In genomic region chr22:46803031-46803880, GRCh38 we compare ENCODE assay signal across 8 cellular contexts. TPM values are rescaled to one million over a fixed set of nuclear protein-coding genes. Genes with fewer than 3 reads are reported as not detected.
DNase-seq lines count a peak whose midpoint lies in the region; ATAC-seq and TF ChIP-seq lines count a peak whose summit lies in the region.

No MANE protein-coding gene starts in this region.

- H3K27ac Mint-ChIP-seq in CD14-positive monocyte: peak overlapping the region in 4 of 7 donors; percentile 23 to 67 (median 54)
- peak overlapping the region; percentile 40 for H3K27ac Mint-ChIP-seq in activated naive CD8-positive, alpha-beta T cell treated with anti-CD3 and anti-CD28 coated beads for 36 hours

- peaks cover 20% of the 10 kb centered on the region for H3K4me1 ChIP-seq in hepatocyte (ENCODE audit: insufficient read depth)

- H3K27me3 ChIP-seq in hepatocyte: no peaks in the 10 kb centered on the region

- no peaks in the 10 kb centered on the region for H3K9me3 ChIP-seq in hepatocyte (ENCODE audit: low read depth)

- H3K4me2 ChIP-seq in hepatocyte: peak overlapping the region; percentile 65

- peaks cover 0 to 4% (median 0%) of the 10 kb centered on the region in 7 donors for H3K9me3 Mint-ChIP-seq in CD14-positive monocyte
- no peaks in the 10 kb centered on the region for H3K9me3 Mint-ChIP-seq in activated naive CD8-positive, alpha-beta T cell treated with anti-CD3 and anti-CD28 coated beads for 36 hours

- no peak overlapping the region for H3K27ac ChIP-seq in hepatocyte

- peak; percentile 65 for DNase-seq in CD14-positive monocyte (ENCODE audit: low spot score)
- DNase-seq in T-helper 1 cell: peak; percentile 54 to 69 (median 66)
- peak; percentile 70 for DNase-seq in activated naive CD8-positive, alpha-beta T cell treated with anti-CD3 and anti-CD28 coated beads for 36 hours
- DNase-seq in hepatocyte (ENCODE audit: low spot score): peak; percentile 78
- DNase-seq in stimulated activated CD4-positive, alpha-beta T cell treated with anti-CD3 and anti-CD28 coated beads, Interleukin-2, amount 100 ng/mL, for 24 hours: peak; percentile 74 to 75
- DNase-seq in KG1 (lab: John Stamatoyannopoulos, UW): no peak

- H2AFZ ChIP-seq in hepatocyte: no peak overlapping the region

- peaks cover 36% of the 10 kb centered on the region for H3K79me2 ChIP-seq in hepatocyte

- ATAC-seq in HG02798 (IDR thresholded peaks at IDR 0.05; ENCODE audit: poor library complexity, unreplicated experiment): peak; percentile 66
- no peak for ATAC-seq in HG02763 (IDR thresholded peaks at IDR 0.05; ENCODE audit: unreplicated experiment)

- peak; percentile 99 for TF ChIP-seq CTCF in CD14-positive monocyte (IDR thresholded peaks at IDR 0.05)
- peak; percentile 91 for TF ChIP-seq CTCF in hepatocyte (IDR thresholded peaks at IDR 0.05; ENCODE audit: poor library complexity)

- H3K4me3 ChIP-seq in hepatocyte: no peak overlapping the region

- peaks cover 24% of the 10 kb centered on the region for H4K20me1 ChIP-seq in hepatocyte (ENCODE audit: insufficient read depth, poor library complexity, severe bottlenecking)

- WGBS in hepatocyte (ENCODE audit: low lambda C conversion rate, missing lambda C conversion rate): 33% methylated on average over 28 of the region's 28 CpGs

- intact Hi-C loops in CD14-positive monocyte (cut with micrococcal nuclease): loop anchor here (5.0 kb wide), 1 partner anchor 66 kb away; the partner anchor contains the start of gene CERK (in 2 of the 2)

- H3K36me3 ChIP-seq in hepatocyte (replicated peaks; ENCODE audit: insufficient read depth, low read depth): no peaks in the 10 kb centered on the region

- H3K9me2 ChIP-seq in hepatocyte (replicated peaks; ENCODE audit: insufficient read depth): no peaks in the 10 kb centered on the region

- H3K4me3 Mint-ChIP-seq in CD14-positive monocyte: peak overlapping the region in 1 of 2 donors; percentile 61
- H3K4me3 Mint-ChIP-seq in activated naive CD8-positive, alpha-beta T cell treated with anti-CD3 and anti-CD28 coated beads for 36 hours: no peak overlapping the region

- H3K27me3 Mint-ChIP-seq in CD14-positive monocyte (ENCODE audit: low read depth in 3 of 3): peaks cover 0 to 2% (median 1%) of the 10 kb centered on the region in 3 donors
- H3K27me3 Mint-ChIP-seq in activated naive CD8-positive, alpha-beta T cell treated with anti-CD3 and anti-CD28 coated beads for 36 hours: no peaks in the 10 kb centered on the region

- peaks cover 14% of the 10 kb centered on the region for H3K4me1 Mint-ChIP-seq in CD14-positive monocyte
- H3K4me1 Mint-ChIP-seq in activated naive CD8-positive, alpha-beta T cell treated with anti-CD3 and anti-CD28 coated beads for 36 hours: peaks cover 31% of the 10 kb centered on the region

- peaks cover 73 to 84% of the 10 kb centered on the region in 2 donors for H3K36me3 Mint-ChIP-seq in CD14-positive monocyte
- peaks cover 45% of the 10 kb centered on the region for H3K36me3 Mint-ChIP-seq in activated naive CD8-positive, alpha-beta T cell treated with anti-CD3 and anti-CD28 coated beads for 36 hours

RNA-seq across cellular contexts. Expression of gene TBC1D22A, which starts 40.8 kb away (rescaled TPM):
- polyA plus RNA-seq in CD14-positive monocyte: 10 to 100 TPM; 25.9 to 29.5 TPM
- total RNA-seq in activated naive CD8-positive, alpha-beta T cell treated with anti-CD3 and anti-CD28 coated beads for 36 hours: 10 to 100 TPM; 42.1 to 42.4 TPM
- total RNA-seq in hepatocyte: 10.3 and 15.3 TPM in 2 replicates
- polyA plus RNA-seq in hepatocyte: 19.8 and 21.7 TPM in 2 replicates
